8 cellular contexts compared by ENCODE assay signal in the genomic region with DNA sequence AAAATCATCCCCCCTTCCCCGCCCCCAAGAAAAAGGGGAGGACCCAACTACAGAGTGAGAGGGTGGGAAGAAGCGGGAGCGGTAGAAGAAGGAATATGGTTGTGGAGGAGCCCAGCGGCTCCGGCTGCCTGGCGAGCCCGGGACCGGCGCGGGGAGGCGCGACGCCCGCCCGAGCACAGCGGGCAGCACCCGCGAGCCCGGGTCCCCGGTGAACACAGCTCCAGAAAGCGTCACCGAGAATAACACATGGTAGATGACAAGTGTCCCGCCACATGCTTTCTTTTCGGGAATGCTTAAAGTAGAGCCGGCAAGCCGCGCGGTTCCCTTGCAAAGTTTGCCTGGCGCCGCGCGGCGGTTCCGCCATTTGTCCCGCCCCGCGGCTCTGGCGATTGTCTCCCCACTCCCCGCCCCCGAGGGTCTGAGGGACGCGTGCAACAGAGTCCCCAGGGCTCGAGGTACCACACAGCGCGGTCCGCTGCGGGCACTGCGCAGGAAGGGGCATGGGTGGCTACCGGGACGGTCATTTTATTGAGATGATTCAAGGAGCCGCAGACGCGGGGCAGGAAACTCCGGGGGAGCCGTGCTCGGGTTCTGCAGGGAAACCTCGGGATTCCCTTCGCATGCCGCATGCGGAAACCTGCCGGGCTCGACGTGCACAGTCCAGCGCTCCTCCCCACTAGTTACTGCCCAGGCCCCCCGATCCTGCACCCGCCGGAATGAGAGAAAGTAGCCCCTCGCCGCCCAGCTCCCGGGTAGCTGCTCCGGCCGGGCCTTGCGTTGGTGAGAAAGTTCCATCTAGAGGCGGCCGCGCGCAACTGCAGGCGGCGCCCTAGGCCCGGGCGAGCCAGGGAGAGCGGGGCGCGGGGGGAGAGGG. TPM values are rescaled to one million over a fixed set of nuclear protein-coding genes. Genes with fewer than 3 reads are reported as not detected.
A peak's percentile ranks its signal among the peaks of the same experiment; 100 is the strongest.
DNase-seq lines count a peak whose midpoint lies in the region; ATAC-seq and TF ChIP-seq lines count a peak whose summit lies in the region.

No MANE protein-coding gene starts in this region.

- H3K4me3 ChIP-seq in ectodermal cell (ENCODE audit: insufficient read depth, low read depth, low read length): peak overlapping the region; percentile 79
- H3K4me3 ChIP-seq in lower lobe of right lung: peak overlapping the region; percentile 77

- TF ChIP-seq CTCF in AG09319 (IDR thresholded peaks at IDR 0.05; ENCODE audit: low read depth, low read length): peak; percentile 84
- TF ChIP-seq CTCF in lower lobe of right lung (IDR thresholded peaks at IDR 0.05): peak; percentile 94

- intact Hi-C loops in lower lobe of right lung (cut with DNase I): no loop called here

- peak; percentile 7 for DNase-seq in AG09319 (ENCODE audit: extremely low read depth, low read depth)
- DNase-seq in NCI-H2171 treated with DMSO at 0.1 percent for 48 hours (lab: John Stamatoyannopoulos, UW): peak; percentile 87
- DNase-seq in activated CD4-positive, alpha-beta T cell treated with anti-CD3 and anti-CD28 coated beads, Interleukin-2, amount 50 U/mL, for 1 hour: peak; percentile 54
- DNase-seq in lower lobe of right lung: peak; percentile 75
- DNase-seq in stimulated activated CD4-positive, alpha-beta T cell treated with anti-CD3 and anti-CD28 coated beads, TNF-alpha, amount 100 ng/mL, for 24 hours (ENCODE audit: low read depth in 3 of 3): peak; percentile 28 to 54 (median 41)

- WGBS in ectodermal cell, 2 experiments: 0 to 1% methylated on average over 83 to 84 of the region's 84 CpGs

- H3K4me1 ChIP-seq in ectodermal cell (ENCODE audit: control insufficient read depth, insufficient read depth, low read length) (no peaks in the 10 kb centered on the region), lower lobe of right lung (peaks cover 27% of the 10 kb centered on the region)

- H3K9me3 ChIP-seq in ectodermal cell (ENCODE audit: control insufficient read depth, low read length): no peaks in the 10 kb centered on the region
- no peaks in the 10 kb centered on the region for H3K9me3 ChIP-seq in lower lobe of right lung

- peaks cover 57% of the 10 kb centered on the region for H3K27me3 ChIP-seq in ectodermal cell (ENCODE audit: control insufficient read depth, insufficient read depth, low read length, poor library complexity, severe bottlenecking)
- H3K27me3 ChIP-seq in lower lobe of right lung (ENCODE audit: low read depth): peaks cover 79% of the 10 kb centered on the region

- H3K36me3 ChIP-seq in ectodermal cell (ENCODE audit: control insufficient read depth, insufficient read depth, low read length) (no peaks in the 10 kb centered on the region), lower lobe of right lung (no peaks in the 10 kb centered on the region)

- H3K27ac ChIP-seq in ectodermal cell (ENCODE audit: insufficient read depth, low read depth, low read length, poor library complexity, severe bottlenecking) (no peak overlapping the region), lower lobe of right lung (no peak overlapping the region)

- peak; percentile 89 for ATAC-seq in GM18867 (IDR thresholded peaks at IDR 0.05; ENCODE audit: unreplicated experiment)
- ATAC-seq in HG03095 (IDR thresholded peaks at IDR 0.05; ENCODE audit: unreplicated experiment): peak; percentile 89
- peak; percentile 89 to 93 for ATAC-seq in lower lobe of right lung

RNA-seq across cellular contexts. Expression of a gene that starts 0.8 kb away (rescaled TPM):
- 3.4 TPM for polyA plus RNA-seq in ectodermal cell (2013, experiment 1 of 4)
- 3.3 TPM for polyA plus RNA-seq in ectodermal cell (2013, experiment 2 of 4)
- 3.7 TPM for polyA plus RNA-seq in ectodermal cell (2013, experiment 3 of 4)
- polyA plus RNA-seq in ectodermal cell (2013, experiment 4 of 4): 2.2 TPM
- not detected for total RNA-seq in lower lobe of right lung

Comparison
In these comparisons a context has a peak if more than half of its experiments do, and no peak if none do; other contexts are left out.
1. DNase-seq: peak in every context shown above with its lines; median percentile 87 in NCI-H2171 treated with DMSO at 0.1 percent for 48 hours; 75 in lower lobe of right lung; 54 in activated CD4-positive, alpha-beta T cell treated with anti-CD3 and anti-CD28 coated beads, Interleukin-2, amount 50 U/mL, for 1 hour; 41 in stimulated activated CD4-positive, alpha-beta T cell treated with anti-CD3 and anti-CD28 coated beads, TNF-alpha, amount 100 ng/mL, for 24 hours; 7 in AG09319.